In the genomic region with DNA sequence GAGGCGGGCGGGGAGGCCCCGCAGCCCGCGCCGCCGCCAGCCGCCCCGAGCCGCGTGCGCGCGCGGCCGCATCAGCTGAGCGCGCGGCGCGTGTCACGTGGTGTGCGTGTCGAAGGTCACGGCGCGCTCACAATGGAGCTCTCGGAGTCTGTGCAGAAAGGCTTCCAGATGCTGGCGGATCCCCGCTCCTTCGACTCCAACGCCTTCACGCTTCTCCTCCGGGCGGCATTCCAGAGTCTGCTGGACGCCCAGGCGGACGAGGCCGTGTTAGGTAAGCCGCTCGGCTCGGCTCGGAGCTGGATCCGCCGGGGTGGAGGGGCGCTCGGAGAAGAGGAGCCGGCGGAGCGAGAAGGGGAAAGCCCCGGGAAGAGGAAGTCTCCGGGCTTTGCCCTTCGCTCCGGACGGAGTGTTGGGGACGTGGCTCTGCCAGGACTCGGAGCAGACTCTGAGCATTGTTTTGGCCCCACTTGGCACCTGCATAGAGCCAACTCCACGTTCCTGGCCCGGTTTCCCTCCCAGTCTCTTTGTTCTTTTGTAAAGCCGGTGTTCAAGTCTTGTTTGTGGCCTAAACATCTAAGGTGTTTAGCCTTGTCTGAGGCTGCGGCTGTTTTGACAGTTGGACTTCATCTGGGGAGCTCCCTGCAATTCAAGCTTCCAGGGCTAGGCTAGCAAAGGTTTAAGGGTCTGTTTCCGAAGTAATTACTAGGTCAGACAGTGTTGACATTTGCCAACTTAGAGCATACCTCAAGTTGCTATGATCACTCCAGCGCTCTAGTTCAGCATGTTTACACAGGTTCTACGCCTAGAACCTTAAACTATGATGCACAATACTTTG, we compare ENCODE assay signal across 8 cellular contexts. TPM values are rescaled to one million over a fixed set of nuclear protein-coding genes. Genes with fewer than 3 reads are reported as not detected.
DNase-seq lines count a peak whose midpoint lies in the region; ATAC-seq and TF ChIP-seq lines count a peak whose summit lies in the region.

TSS of gene COMMD3 (plus strand) at position 103 of the 835 bp plus-strand sequence. CDS start at position 133, 30 bp downstream.

- no peaks in the 10 kb centered on the region for H3K9me3 Mint-ChIP-seq in natural killer cell treated with Interleukin-12 subunit alpha and Interleukin-12 subunit beta and Interleukin-15 and Interleukin-18, amount 100 ng/mL, for 72 hours

- H3K4me1 Mint-ChIP-seq in natural killer cell treated with Interleukin-12 subunit alpha and Interleukin-12 subunit beta and Interleukin-15 and Interleukin-18, amount 100 ng/mL, for 72 hours (ENCODE audit: low read depth in 2 of 2): peaks cover 13 to 32% of the 10 kb centered on the region in 2 donors

- peaks cover 81% of the 10 kb centered on the region for H3K27me3 ChIP-seq in HUES64 (ENCODE audit: insufficient read depth, low read length)

- peak; percentile 66 for ATAC-seq in GM21447 (IDR thresholded peaks at IDR 0.05; ENCODE audit: unreplicated experiment)
- peak; percentile 88 to 92 for ATAC-seq in natural killer cell treated with Interleukin-12 subunit alpha and Interleukin-12 subunit beta and Interleukin-15 and Interleukin-18, amount 100 ng/mL, for 72 hours

- peaks cover 2 to 4% of the 10 kb centered on the region in 2 donors for H3K27me3 Mint-ChIP-seq in natural killer cell treated with Interleukin-12 subunit alpha and Interleukin-12 subunit beta and Interleukin-15 and Interleukin-18, amount 100 ng/mL, for 72 hours

- H3K27ac ChIP-seq in HUES64 (ENCODE audit: low read depth, low read length): peak within 1 kb of the TSS; percentile 2; the same call in 1 of the 2 replicates

- H3K36me3 Mint-ChIP-seq in natural killer cell treated with Interleukin-12 subunit alpha and Interleukin-12 subunit beta and Interleukin-15 and Interleukin-18, amount 100 ng/mL, for 72 hours: peaks cover 6% of the 10 kb centered on the region

- H3K9me3 ChIP-seq in HUES64 (ENCODE audit: insufficient read depth, low read depth, low read length): no peaks in the 10 kb centered on the region

- H3K9ac ChIP-seq in HUES64 (ENCODE audit: low read depth, low read length): peak within 1 kb of the TSS; percentile 68

- peaks cover 29% of the 10 kb centered on the region for H3K4me1 ChIP-seq in HUES64 (ENCODE audit: insufficient read depth, low read length)

- TF ChIP-seq CTCF in fibroblast of the aortic adventitia (IDR thresholded peaks at IDR 0.05; ENCODE audit: insufficient read depth, low read length): no peak

- H3K4me3 Mint-ChIP-seq in natural killer cell treated with Interleukin-12 subunit alpha and Interleukin-12 subunit beta and Interleukin-15 and Interleukin-18, amount 100 ng/mL, for 72 hours: peak within 1 kb of the TSS; percentile 96

- H3K4me3 ChIP-seq in HUES64 (ENCODE audit: low read length) (peak within 1 kb of the TSS; percentile 74), fibroblast of the aortic adventitia (ENCODE audit: low read depth, low read length) (peak within 1 kb of the TSS; percentile 73)

- peak within 1 kb of the TSS; percentile 78 to 96 for H3K27ac Mint-ChIP-seq in natural killer cell treated with Interleukin-12 subunit alpha and Interleukin-12 subunit beta and Interleukin-15 and Interleukin-18, amount 100 ng/mL, for 72 hours

- DNase-seq in DMS79 treated with DMSO at 0.1 percent for 48 hours (lab: John Stamatoyannopoulos, UW) (peak; percentile 25), RPMI8226 (peak; percentile 92), fibroblast of the aortic adventitia (ENCODE audit: low read depth) (peak; percentile 89), superior temporal gyrus (ENCODE audit: extremely low spot score) (peak; percentile 92)
- DNase-seq in activated effector memory CD4-positive, alpha-beta T cell treated with Interleukin-2 at 50 U/mL for 16 hours: peak; percentile 77
- peak; percentile 88 for DNase-seq in natural killer cell treated with Interleukin-12 subunit alpha and Interleukin-12 subunit beta and Interleukin-15 and Interleukin-18, amount 100 ng/mL, for 72 hours (ENCODE audit: low spot score)

- under 1% methylated on average over 64 of the region's 64 CpGs for WGBS in HUES64

- no peaks in the 10 kb centered on the region for H3K36me3 ChIP-seq in HUES64 (ENCODE audit: insufficient read depth, low read length)

RNA-seq across cellular contexts. Expression of gene COMMD3, which starts in this region (rescaled TPM):
- 3.1 TPM for polyA plus RNA-seq in HUES64 (2013, experiment 1 of 2)
- 7.7 TPM for polyA plus RNA-seq in HUES64 (2013, experiment 2 of 2)
- total RNA-seq in fibroblast of the aortic adventitia (ENCODE audit: low replicate concordance): 56.9 and 57.7 TPM in 2 replicates
- 10 to 100 TPM; 50.1 to 55.8 TPM for total RNA-seq in natural killer cell treated with Interleukin-12 subunit alpha and Interleukin-12 subunit beta and Interleukin-15 and Interleukin-18, amount 100 ng/mL, for 72 hours

Comparison
In these comparisons a context has a peak if more than half of its experiments do, and no peak if none do; other contexts are left out.
1. Peak in every context shown above with its lines: DNase-seq, ATAC-seq, H3K4me3 ChIP-seq and H3K27ac ChIP-seq.
2. DNase-seq: peak in every context shown above with its lines; median percentile 92 in RPMI8226; 92 in superior temporal gyrus; 89 in fibroblast of the aortic adventitia; 88 in natural killer cell treated with Interleukin-12 subunit alpha and Interleukin-12 subunit beta and Interleukin-15 and Interleukin-18, amount 100 ng/mL, for 72 hours; 77 in activated effector memory CD4-positive, alpha-beta T cell treated with Interleukin-2 at 50 U/mL for 16 hours; 25 in DMS79 treated with DMSO at 0.1 percent for 48 hours.